ENCODE assay signal across 9 cellular contexts in genomic region chr10:58856508-58857240, GRCh38.
DNase-seq lines count a peak whose midpoint lies in the region; ATAC-seq, FAIRE-seq and TF ChIP-seq lines count a peak whose summit lies in the region.
"Had no signal": no experiment of that assay in that cellular context is flagged by ENCODE, and none has a peak within 500 bp of the region (broad histone marks: within the 10 kb centered on the region; RNA-seq: fewer than 3 reads in every experiment).

No MANE protein-coding gene starts in this region.

- POLR2A ChIA-PET in HepG2 (lab: Yijun Ruan, JAX) = no interaction called here
- POLR2A ChIA-PET in activated CD4-positive, alpha-beta T cell treated with anti-CD3 and anti-CD28 coated beads for 36 hours (lab: Charles Lee) = no interaction called here

- no peaks in the 10 kb centered on the region for H3K79me2 ChIP-seq in HepG2 (ENCODE audit: insufficient read depth, low read length)

- H3K36me3 ChIP-seq in HepG2 (replicated peaks in 1 of 2; ENCODE audit: control insufficient read depth in 1 of 2, insufficient read depth in 2 of 2, low read length in 2 of 2) (no peaks in the 10 kb centered on the region), WERI-Rb-1 (no peaks in the 10 kb centered on the region)

- H3K4me3 ChIP-seq in HepG2 (replicated peaks in 1 of 3; ENCODE audit: insufficient read depth in 1 of 3, low read depth in 2 of 3, low read length in 3 of 3) (no peak overlapping the region), WERI-Rb-1 (ENCODE audit: low read depth, low read length) (no peak overlapping the region)

- intact Hi-C loops in HepG2 (cut with micrococcal nuclease; ENCODE audit: unreplicated experiment) = no loop called here
- intact Hi-C loops in activated CD4-positive, alpha-beta T cell treated with anti-CD3 and anti-CD28 coated beads for 36 hours (cut with DNase I, micrococcal nuclease) = no loop called here

- 38% methylated on average over 9 of the region's 9 CpGs for WGBS in HepG2 (ENCODE audit: low lambda C conversion rate)

- in situ Hi-C loops in HepG2 (cut with HindIII; ENCODE audit: extremely low pct_ligation_motif_present, low pct_unique_long_range_greater_than_20kb) = no loop called here

- H3K9me3 ChIP-seq in HepG2 (ENCODE audit: low read length) = no peaks in the 10 kb centered on the region
- H3K9me3 ChIP-seq in WERI-Rb-1 (ENCODE audit: severe bottlenecking) = peaks cover 3% of the 10 kb centered on the region

- no peaks in the 10 kb centered on the region for H3K27me3 Mint-ChIP-seq in activated CD4-positive, alpha-beta T cell treated with anti-CD3 and anti-CD28 coated beads for 36 hours

- H3K4me1 ChIP-seq in HepG2 (ENCODE audit: insufficient read depth, low read length) = peaks cover 12% of the 10 kb centered on the region

- no peak for TF ChIP-seq RAD21 in Ishikawa (IDR thresholded peaks at IDR 0.05; ENCODE audit: low read depth)
- no peak for TF ChIP-seq RAD21 in HepG2 (CRISPR knock-in tag; IDR thresholded peaks at IDR 0.05)

- CTCF ChIA-PET in HepG2 (lab: Yijun Ruan, JAX; ENCODE audit: low intra/inter-chr PET ratio, low total read pairs) = no interaction called here
- CTCF ChIA-PET in activated CD4-positive, alpha-beta T cell treated with anti-CD3 and anti-CD28 coated beads for 36 hours (lab: Charles Lee) = no interaction called here

- no peaks in the 10 kb centered on the region for H3K36me3 Mint-ChIP-seq in activated CD4-positive, alpha-beta T cell treated with anti-CD3 and anti-CD28 coated beads for 36 hours (ENCODE audit: low read depth)

- H3K27ac ChIP-seq in HepG2 (ENCODE audit: extremely low read length, insufficient read depth, low read length) (no peak overlapping the region), WERI-Rb-1 (no peak overlapping the region)

- TF ChIP-seq EP300 in Ishikawa (IDR thresholded peaks at IDR 0.05; ENCODE audit: borderline replicate concordance) (peak; percentile 82; the same call in 1 of the 2 replicates), HepG2 (IDR thresholded peaks at IDR 0.05; ENCODE audit: low read depth in 2 of 2, low read length in 2 of 2) (no peak), HepG2 (CRISPR knock-in tag; IDR thresholded peaks at IDR 0.05; ENCODE audit: borderline replicate concordance) (no peak)

- no peaks in the 10 kb centered on the region for H3K27me3 ChIP-seq in HepG2 (ENCODE audit: control insufficient read depth in 1 of 2, insufficient read depth in 2 of 2, low read length in 2 of 2)
- no peaks in the 10 kb centered on the region for H3K27me3 ChIP-seq in WERI-Rb-1 (ENCODE audit: insufficient read depth, low read depth, severe bottlenecking)

- no peak overlapping the region for H3K9ac ChIP-seq in HepG2 (ENCODE audit: insufficient read depth, low read depth, low read length)

- no peak overlapping the region for H2AFZ ChIP-seq in HepG2 (ENCODE audit: low read length)

- peak; percentile 99 for ATAC-seq in HepG2
- no peak for ATAC-seq in HG02981 (IDR thresholded peaks at IDR 0.05; ENCODE audit: unreplicated experiment)
- no peak for ATAC-seq in activated CD4-positive, alpha-beta T cell treated with anti-CD3 and anti-CD28 coated beads for 36 hours

- FAIRE-seq in HepG2 (lab: Jason Lieb, UNC) = peak; percentile 4
- FAIRE-seq: A204.1 had no signal

- no TSS peak for BruUV-seq in HepG2 (replicated peaks; lab: Mats Ljungman, UMichigan)

- H3K4me3 Mint-ChIP-seq in activated CD4-positive, alpha-beta T cell treated with anti-CD3 and anti-CD28 coated beads for 36 hours = no peak overlapping the region

- H3K9me3 Mint-ChIP-seq in activated CD4-positive, alpha-beta T cell treated with anti-CD3 and anti-CD28 coated beads for 36 hours (ENCODE audit: low read depth) = peaks cover 4% of the 10 kb centered on the region

- H3K27ac Mint-ChIP-seq in activated CD4-positive, alpha-beta T cell treated with anti-CD3 and anti-CD28 coated beads for 36 hours = no peak overlapping the region

- TF ChIP-seq CTCF in HepG2 (CRISPR knock-in tag; IDR thresholded peaks at IDR 0.05) = no peak
- TF ChIP-seq CTCF in WERI-Rb-1 (IDR thresholded peaks at IDR 0.05; ENCODE audit: low read depth, low read length) = no peak

- TF ChIP-seq POLR2A in HepG2 (IDR thresholded peaks at IDR 0.05; ENCODE audit: insufficient read depth in 1 of 2, low read depth in 2 of 2, low read length in 2 of 2) = no peak

- H3K4me1 Mint-ChIP-seq in activated CD4-positive, alpha-beta T cell treated with anti-CD3 and anti-CD28 coated beads for 36 hours = no peaks in the 10 kb centered on the region

- no peak overlapping the region for H3K4me2 ChIP-seq in HepG2 (ENCODE audit: low read depth, low read length)

- peak; percentile 31 for DNase-seq in 8988T
- peak; percentile 93 for DNase-seq in dedifferentiated amniotic fluid mesenchymal stem cell (ENCODE audit: extremely low spot score)
- peak; percentile 84 for DNase-seq in HepG2 (ENCODE audit: low spot score)
- no peak for DNase-seq in CD1c-positive myeloid dendritic cell (ENCODE audit: extremely low spot score)
- no peak for DNase-seq in WERI-Rb-1
- DNase-seq in activated CD4-positive, alpha-beta T cell treated with anti-CD3 and anti-CD28 coated beads for 36 hours = no peak

- H4K20me1 ChIP-seq in HepG2 (ENCODE audit: insufficient read depth, low read length) = no peaks in the 10 kb centered on the region

TF ChIP-seq in Ishikawa, 13 proteins besides CTCF, POLR2A, EP300 and RAD21:
- TF ChIP-seq TCF12 (IDR thresholded peaks at IDR 0.05; ENCODE audit: low read depth) (peak; percentile 87), NFIC (IDR thresholded peaks at IDR 0.05) (peak; percentile 85), TEAD4 (IDR thresholded peaks at IDR 0.05) (peak; percentile 100), USF1 (IDR thresholded peaks at IDR 0.05) (no peak), MAX (IDR thresholded peaks at IDR 0.05) (peak; percentile 80)
TF ChIP-seq in Ishikawa: peak in this region for 4.

TF ChIP-seq in HepG2, 621 proteins besides CTCF, POLR2A, EP300 and RAD21:
- peak; percentile 14 to 16; a peak in 1 of 4 replicates for TF ChIP-seq MAFK (conservative IDR thresholded peaks at IDR 0.05 in 1 of 2, IDR thresholded peaks at IDR 0.05 in 1 of 2; ENCODE audit: low read length in 2 of 2)
- TF ChIP-seq TEAD3 (CRISPR knock-in tag; optimal IDR thresholded peaks at IDR 0.05; ENCODE audit: borderline replicate concordance) = peak; percentile 98
- TF ChIP-seq ZNF430 (CRISPR knock-in tag; IDR thresholded peaks at IDR 0.05) = no peak
- TF ChIP-seq FOSL2 (CRISPR knock-in tag; IDR thresholded peaks at IDR 0.05) = peak; percentile 84
- TF ChIP-seq FOXA1 (IDR thresholded peaks at IDR 0.05) = no peak
- TF ChIP-seq FOXA1 (CRISPR knock-in tag; IDR thresholded peaks at IDR 0.05) = 0 out of 2 replicates have a peak, but pooled peaks have one; percentile 17
- TF ChIP-seq NFE2 (CRISPR knock-in tag; IDR thresholded peaks at IDR 0.05) = 0 out of 2 replicates have a peak, but pooled peaks have one; percentile 40
- peak; percentile 69; the same call in 1 of the 2 replicates for TF ChIP-seq NFE2L2 (IDR thresholded peaks at IDR 0.05; ENCODE audit: low read length)
- TF ChIP-seq SAP130 (CRISPR knock-in tag; IDR thresholded peaks at IDR 0.05; ENCODE audit: low read depth) = peak; percentile 25; the same call in 1 of the 2 replicates
- TF ChIP-seq REST (IDR thresholded peaks at IDR 0.05; ENCODE audit: borderline replicate concordance in 1 of 2, low read depth in 1 of 2, low read length in 2 of 2) = no peak
- TF ChIP-seq MAFF (IDR thresholded peaks at IDR 0.05; ENCODE audit: low read depth, low read length) = peak; percentile 33; the same call in 1 of the 2 replicates

Comparison
In these comparisons a context has a peak if more than half of its experiments do, and no peak if none do; other contexts are left out.
1. DNase-seq: peak in 8988T (single experiment), dedifferentiated amniotic fluid mesenchymal stem cell (single experiment) and HepG2 (single experiment); none in CD1c-positive myeloid dendritic cell (single experiment), WERI-Rb-1 (single experiment) and activated CD4-positive, alpha-beta T cell treated with anti-CD3 and anti-CD28 coated beads for 36 hours (single experiment).